In genomic region chr19:54206030-54206830, GRCh38 we compare ENCODE assay signal across 12 cellular contexts. TPM values are rescaled to one million over a fixed set of nuclear protein-coding genes. Genes with fewer than 3 reads are reported as not detected.
A peak's percentile ranks its signal among the peaks of the same experiment; 100 is the strongest.
DNase-seq lines count a peak whose midpoint lies in the region; ATAC-seq and TF ChIP-seq lines count a peak whose summit lies in the region.
"Had no signal": no experiment of that assay in that cellular context is flagged by ENCODE, and none has a peak within 500 bp of the region (broad histone marks: within the 10 kb centered on the region; RNA-seq: fewer than 3 reads in every experiment).

No MANE protein-coding gene starts in this region.

- no peaks in the 10 kb centered on the region for H3K9me3 ChIP-seq in DND-41 (ENCODE audit: insufficient read depth, low read length, severe bottlenecking)
- H3K9me3 ChIP-seq in Karpas-422 (ENCODE audit: low read length), result no peaks in the 10 kb centered on the region
- H3K9me3 ChIP-seq in colonic mucosa, result no peaks in the 10 kb centered on the region
- no peaks in the 10 kb centered on the region for H3K9me3 ChIP-seq in smooth muscle cell (replicated peaks; ENCODE audit: low read depth)
- H3K9me3 ChIP-seq: esophagus squamous epithelium had no signal

- no peak overlapping the region for H3K4me3 ChIP-seq in DND-41 (ENCODE audit: low read depth in 1 of 2, low read length in 2 of 2)
- no peak overlapping the region for H3K4me3 ChIP-seq in Karpas-422 (ENCODE audit: low read length)
- peak overlapping the region; percentile 16 for H3K4me3 ChIP-seq in colonic mucosa
- H3K4me3 ChIP-seq in coronary artery, result no peak overlapping the region
- no peak overlapping the region for H3K4me3 ChIP-seq in smooth muscle cell

- H3K9ac ChIP-seq in DND-41 (ENCODE audit: low read depth, low read length), result no peak overlapping the region
- H3K9ac ChIP-seq in Karpas-422 (ENCODE audit: low read length), result no peak overlapping the region
- H3K9ac ChIP-seq in colonic mucosa (ENCODE audit: low read depth in 2 of 2, low read length in 2 of 2), result peak overlapping the region; percentile 14 to 35
- no peak overlapping the region for H3K9ac ChIP-seq in smooth muscle cell (ENCODE audit: low read depth)

- H3F3A ChIP-seq in smooth muscle cell (ENCODE audit: low read depth), result peaks cover 78% of the 10 kb centered on the region

- H3K79me2 ChIP-seq in DND-41 (ENCODE audit: insufficient read depth, low read length), result peaks cover 81% of the 10 kb centered on the region
- peaks cover 44% of the 10 kb centered on the region for H3K79me2 ChIP-seq in Karpas-422 (ENCODE audit: low read length)
- H3K79me2 ChIP-seq in smooth muscle cell (ENCODE audit: low read depth), result peaks cover 56% of the 10 kb centered on the region

- ATAC-seq in DND-41 (ENCODE audit: insufficient read depth, low read depth) (no peak), sciatic nerve (no peak)

- WGBS in smooth muscle cell (ENCODE audit: low lambda C conversion rate), result 95% methylated on average over 27 of the region's 27 CpGs

- H2AFZ ChIP-seq in DND-41 (ENCODE audit: low read depth, low read length), result no peak overlapping the region
- H2AFZ ChIP-seq in Karpas-422 (ENCODE audit: low read length), result no peak overlapping the region
- H2AFZ ChIP-seq in smooth muscle cell (ENCODE audit: low read depth), result no peak overlapping the region

- no peak overlapping the region for H3K27ac ChIP-seq in DND-41 (ENCODE audit: low read length)
- no peak overlapping the region for H3K27ac ChIP-seq in Karpas-422 (ENCODE audit: low read length)
- peak overlapping the region; percentile 56 for H3K27ac ChIP-seq in colonic mucosa
- peak overlapping the region in 1 of 2 donors; percentile 78 for H3K27ac ChIP-seq in coronary artery
- H3K27ac ChIP-seq in smooth muscle cell (ENCODE audit: low read depth), result no peak overlapping the region

- DNase-seq in DND-41 (no peak), Karpas-422 (peak; percentile 39), colonic mucosa (no peak), sciatic nerve (ENCODE audit: low spot score) (peak; percentile 60), NCI-H524 treated with DMSO at 0.1 percent for 48 hours (lab: John Stamatoyannopoulos, UW) (no peak), coronary artery (ENCODE audit: low spot score) (no peak), SKM-1 (lab: John Stamatoyannopoulos, UW; ENCODE audit: unreplicated experiment) (no peak), smooth muscle cell (lab: John Stamatoyannopoulos, UW; ENCODE audit: unreplicated experiment) (no peak)
- DNase-seq: esophagus squamous epithelium; NK-92 treated with Interleukin-12 subunit alpha and Interleukin-12 subunit beta, amount 100 ng/mL, for 24 hours; stimulated activated CD4-positive, alpha-beta T cell treated with anti-CD3 and anti-CD28 coated beads, Interleukin-12 subunit alpha, Interleukin-12 subunit beta, amount 100 ng/mL, for 4 hours had no signal

- H3K4me2 ChIP-seq in DND-41 (ENCODE audit: insufficient read depth, low read length) (peak overlapping the region; percentile 31; the same call in 1 of the 2 replicates), Karpas-422 (ENCODE audit: low read depth, low read length, poor library complexity, severe bottlenecking) (no peak overlapping the region), smooth muscle cell (no peak overlapping the region)

- intact Hi-C loops in colonic mucosa (cut with DNase I) (no loop called here), sciatic nerve (cut with DNase I) (no loop called here)

- no peaks in the 10 kb centered on the region for H3K9me2 ChIP-seq in Karpas-422 (replicated peaks; ENCODE audit: insufficient read depth, low read length)

- no peaks in the 10 kb centered on the region for H3K27me3 ChIP-seq in DND-41 (ENCODE audit: insufficient read depth, low read length, poor library complexity)
- H3K27me3 ChIP-seq in Karpas-422 (ENCODE audit: low read length), result no peaks in the 10 kb centered on the region
- no peaks in the 10 kb centered on the region for H3K27me3 ChIP-seq in colonic mucosa
- no peaks in the 10 kb centered on the region for H3K27me3 ChIP-seq in smooth muscle cell (ENCODE audit: low read depth)
- H3K27me3 ChIP-seq: esophagus squamous epithelium had no signal

- H3K36me3 ChIP-seq in DND-41 (ENCODE audit: insufficient read depth, low read length), result peaks cover 95% of the 10 kb centered on the region
- peaks cover 62% of the 10 kb centered on the region for H3K36me3 ChIP-seq in Karpas-422 (ENCODE audit: insufficient read depth, low read length)
- H3K36me3 ChIP-seq in colonic mucosa, result peaks cover 21% of the 10 kb centered on the region
- no peaks in the 10 kb centered on the region for H3K36me3 ChIP-seq in smooth muscle cell (ENCODE audit: low read depth)

- peaks cover 52% of the 10 kb centered on the region for H3K4me1 ChIP-seq in DND-41 (ENCODE audit: insufficient read depth, low read length)
- H3K4me1 ChIP-seq in Karpas-422 (ENCODE audit: low read length), result peaks cover 18% of the 10 kb centered on the region
- peaks cover 40% of the 10 kb centered on the region for H3K4me1 ChIP-seq in colonic mucosa
- peaks cover 24% of the 10 kb centered on the region for H3K4me1 ChIP-seq in smooth muscle cell (ENCODE audit: low read depth)

- peaks cover 98% of the 10 kb centered on the region for H4K20me1 ChIP-seq in DND-41 (ENCODE audit: insufficient read depth, low read length)
- peaks cover 75% of the 10 kb centered on the region for H4K20me1 ChIP-seq in Karpas-422 (ENCODE audit: insufficient read depth, low read depth, low read length)
- peaks cover 100% of the 10 kb centered on the region for H4K20me1 ChIP-seq in smooth muscle cell (ENCODE audit: low read depth)

- no peak for TF ChIP-seq CTCF in DND-41 (IDR thresholded peaks at IDR 0.05; ENCODE audit: borderline replicate concordance, extremely low read depth, low read length, poor library complexity, severe bottlenecking)
- no peak for TF ChIP-seq CTCF in colonic mucosa (IDR thresholded peaks at IDR 0.05)
- no peak for TF ChIP-seq CTCF in coronary artery (IDR thresholded peaks at IDR 0.05)
- TF ChIP-seq CTCF in smooth muscle cell (IDR thresholded peaks at IDR 0.05; ENCODE audit: borderline replicate concordance, insufficient read depth, poor library complexity, severe bottlenecking), result no peak

RNA-seq across cellular contexts. Expression of gene RPS9, which starts 5.6 kb away (rescaled TPM):
- 3,304 and 6,295 TPM in 2 replicates for total RNA-seq in Karpas-422 (2014; rRNA removed; shearing (Covaris generic); ENCODE audit: low replicate concordance)
- total RNA-seq in colonic mucosa (1,000 to 10,000 TPM; 1,149 to 1,300 TPM), sciatic nerve (1,121 TPM), smooth muscle cell (1,047 and 1,149 TPM in 2 replicates)
- polyA plus RNA-seq in smooth muscle cell, result 347 and 352 TPM in 2 replicates

RNA-seq across cellular contexts. Expression of gene TSEN34, which starts 15.1 kb away (rescaled TPM):
- total RNA-seq in Karpas-422 (2014; rRNA removed; shearing (Covaris generic); ENCODE audit: low replicate concordance), result 28.1 and 39.8 TPM in 2 replicates
- 10 to 100 TPM; 47.9 to 52.7 TPM for total RNA-seq in colonic mucosa
- 24.3 TPM for total RNA-seq in sciatic nerve
- total RNA-seq in smooth muscle cell, result 45.8 and 53.7 TPM in 2 replicates
- polyA plus RNA-seq in smooth muscle cell, result 79.5 and 91.7 TPM in 2 replicates

RNA-seq across cellular contexts. Expression of gene LILRB3, which starts 16.6 kb away (rescaled TPM):
- total RNA-seq in Karpas-422 (2014; rRNA removed; shearing (Covaris generic); ENCODE audit: low replicate concordance), result 0.11 TPM in 1 of 2 replicates, not detected in the other
- 1 to 10 TPM in 1 of 2 donors, under 1 TPM in 1; 0.44 to 4.1 TPM for total RNA-seq in colonic mucosa
- 23.9 TPM for total RNA-seq in sciatic nerve
- total RNA-seq in smooth muscle cell, result not detected in 2 replicates
- 0.06 and 0.70 TPM in 2 replicates for polyA plus RNA-seq in smooth muscle cell
- total RNA-seq: bronchial epithelial cell had no signal

RNA-seq across cellular contexts. Expression of gene MBOAT7, which starts 16.9 kb away (rescaled TPM):
- total RNA-seq in Karpas-422 (2014; rRNA removed; shearing (Covaris generic); ENCODE audit: low replicate concordance), result 85.6 and 90.0 TPM in 2 replicates
- total RNA-seq in colonic mucosa (100 to 1,000 TPM; 122 to 142 TPM), sciatic nerve (56.0 TPM), smooth muscle cell (76.8 and 110 TPM in 2 replicates)
- 106 and 195 TPM in 2 replicates for polyA plus RNA-seq in smooth muscle cell

RNA-seq across cellular contexts. Expression of gene TMC4, which starts 33.3 kb away (rescaled TPM):
- 6.2 TPM in 1 of 2 replicates, not detected in the other for total RNA-seq in Karpas-422 (2014; rRNA removed; shearing (Covaris generic); ENCODE audit: low replicate concordance)
- 100 to 1,000 TPM in 1 of 2 donors, 10 to 100 TPM in 1; 80.9 to 165 TPM for total RNA-seq in colonic mucosa
- total RNA-seq in sciatic nerve, result 2.9 TPM
- total RNA-seq in smooth muscle cell, result 5.9 and 7.3 TPM in 2 replicates
- polyA plus RNA-seq in smooth muscle cell, result 6.7 and 28.0 TPM in 2 replicates

Comparison
In these comparisons a context has a peak if more than half of its experiments do, and no peak if none do; other contexts are left out.
1. DNase-seq: peak in Karpas-422 (single experiment) and sciatic nerve (single experiment); none in DND-41 (single experiment), colonic mucosa (single experiment), NCI-H524 treated with DMSO at 0.1 percent for 48 hours (single experiment), coronary artery (single experiment), SKM-1 (single experiment) and smooth muscle cell (single experiment).
2. H3K9ac ChIP-seq: peak in colonic mucosa (2 of 2); none in DND-41 (single experiment), Karpas-422 (single experiment) and smooth muscle cell (single experiment).